ENCODE assay signal across 6 cellular contexts in the genomic region with DNA sequence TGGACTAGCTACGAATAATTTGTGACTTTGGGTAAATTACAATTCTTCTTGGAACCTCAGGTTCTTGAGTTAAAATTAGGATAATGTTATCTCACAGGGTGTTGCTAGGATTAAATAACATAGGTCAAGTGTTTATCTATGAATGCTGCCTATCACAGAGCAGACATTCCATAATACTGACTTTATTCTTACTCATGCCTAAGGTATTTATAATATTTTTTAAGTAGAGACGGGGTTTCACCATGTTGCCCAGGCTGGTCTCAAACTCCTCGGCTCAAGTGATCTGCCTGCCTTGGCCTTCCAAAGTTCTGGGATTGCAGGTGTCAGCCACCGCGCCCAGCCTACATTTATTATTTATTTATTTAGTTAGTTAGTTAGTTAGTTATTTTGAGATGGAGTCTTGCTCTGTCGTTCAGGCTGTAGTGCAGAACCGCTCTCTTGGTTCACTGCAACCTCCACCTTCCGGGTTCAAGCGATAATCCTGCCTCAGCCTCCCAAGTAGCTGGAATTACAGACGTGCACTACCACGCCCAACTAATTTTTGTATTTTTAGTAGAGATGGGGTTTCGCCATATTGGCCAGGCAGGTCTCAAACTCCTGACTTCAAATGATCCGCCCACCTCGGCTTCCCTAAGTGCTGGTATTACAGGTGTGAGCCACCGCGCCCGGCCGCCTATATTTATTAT. TPM values are rescaled to one million over a fixed set of nuclear protein-coding genes. Genes with fewer than 3 reads are reported as not detected.
A peak's percentile ranks its signal among the peaks of the same experiment; 100 is the strongest.
DNase-seq lines count a peak whose midpoint lies in the region; ATAC-seq, FAIRE-seq and TF ChIP-seq lines count a peak whose summit lies in the region.

No MANE protein-coding gene starts in this region.

- peak overlapping the region; percentile 70 for H3K4me3 ChIP-seq in HAP-1
- H3K4me3 ChIP-seq in astrocyte (ENCODE audit: insufficient read depth, low read depth, low read length): peak overlapping the region; percentile 91
- peak overlapping the region; percentile 88 for H3K4me3 ChIP-seq in naive thymus-derived CD4-positive, alpha-beta T cell (ENCODE audit: low read length)

- FAIRE-seq in astrocyte (lab: Jason Lieb, UNC): no peak

- POLR2A ChIA-PET in naive thymus-derived CD4-positive, alpha-beta T cell (lab: Charles Lee): interaction anchor here (0.6 to 3.8 kb wide), 22 partner anchors 9 to 1900 kb away, joined by 3 to 16 read pairs (median 4); partner anchors contain the start of genes GANC, HAUS2, LRRC57 and TMEM87A

- H3K4me1 Mint-ChIP-seq in astrocyte (ENCODE audit: low read depth, unreplicated experiment): peaks cover 25% of the 10 kb centered on the region
- peaks cover 49 to 85% (median 69%) of the 10 kb centered on the region in 7 donors for H3K4me1 Mint-ChIP-seq in naive thymus-derived CD4-positive, alpha-beta T cell

- peak overlapping the region; percentile 98 for H3K9ac ChIP-seq in astrocyte (ENCODE audit: low read length)

- H3K27me3 ChIP-seq in HAP-1 (ENCODE audit: low read depth) (no peaks in the 10 kb centered on the region), astrocyte (ENCODE audit: insufficient read depth, low read length) (no peaks in the 10 kb centered on the region)
- H3K27me3 ChIP-seq in naive thymus-derived CD4-positive, alpha-beta T cell (ENCODE audit: control insufficient read depth in 2 of 2, insufficient read depth in 2 of 2, low read length in 2 of 2): no peaks in the 10 kb centered on the region

- peak overlapping the region; percentile 100 for H3K27ac Mint-ChIP-seq in astrocyte (ENCODE audit: unreplicated experiment)
- peak overlapping the region; percentile 98 to 99 (median 99) for H3K27ac Mint-ChIP-seq in naive thymus-derived CD4-positive, alpha-beta T cell

- peak overlapping the region; percentile 99 for H3K4me2 ChIP-seq in astrocyte (ENCODE audit: low read length)

- peaks cover 5% of the 10 kb centered on the region for H4K20me1 ChIP-seq in astrocyte (ENCODE audit: insufficient read depth, low read length)

- no peaks in the 10 kb centered on the region for H3K36me3 Mint-ChIP-seq in astrocyte (ENCODE audit: low read depth, unreplicated experiment)
- H3K36me3 Mint-ChIP-seq in naive thymus-derived CD4-positive, alpha-beta T cell: peaks cover 0 to 9% (median 0%) of the 10 kb centered on the region in 5 donors

- DNase-seq in HAP-1 (ENCODE audit: low spot score in 2 of 2) (no peak), astrocyte (ENCODE audit: low read depth) (peak; percentile 74), DMS153 (lab: John Stamatoyannopoulos, UW) (no peak), RPMI8226 (no peak)
- DNase-seq in naive thymus-derived CD4-positive, alpha-beta T cell: no peak
- no peak for DNase-seq in stimulated activated CD4-positive, alpha-beta T cell treated with anti-CD3 and anti-CD28 coated beads, Interleukin-12 subunit alpha, Interleukin-12 subunit beta, amount 100 ng/mL, for 4 hours

- no peak for TF ChIP-seq CTCF in astrocyte (IDR thresholded peaks at IDR 0.05; ENCODE audit: insufficient read depth, low read depth, low read length)

- no peak for ATAC-seq in naive thymus-derived CD4-positive, alpha-beta T cell

- H3K27me3 Mint-ChIP-seq in astrocyte (ENCODE audit: low read depth, unreplicated experiment): no peaks in the 10 kb centered on the region
- peaks cover 0 to 2% (median 0%) of the 10 kb centered on the region in 5 donors for H3K27me3 Mint-ChIP-seq in naive thymus-derived CD4-positive, alpha-beta T cell

- peaks cover 49% of the 10 kb centered on the region for H3K79me2 ChIP-seq in astrocyte (ENCODE audit: insufficient read depth, low read length)

- H3K36me3 ChIP-seq in HAP-1 (replicated peaks) (no peaks in the 10 kb centered on the region), astrocyte (ENCODE audit: insufficient read depth, low read length) (no peaks in the 10 kb centered on the region)
- H3K36me3 ChIP-seq in naive thymus-derived CD4-positive, alpha-beta T cell (ENCODE audit: control insufficient read depth in 2 of 3, insufficient read depth in 3 of 3, low read length in 3 of 3): peaks cover 0 to 10% (median 0%) of the 10 kb centered on the region in 3 experiments

- no peaks in the 10 kb centered on the region for H3K9me3 Mint-ChIP-seq in astrocyte (ENCODE audit: unreplicated experiment)
- peaks cover 0 to 4% (median 0%) of the 10 kb centered on the region in 11 donors for H3K9me3 Mint-ChIP-seq in naive thymus-derived CD4-positive, alpha-beta T cell

- CTCF ChIA-PET in naive thymus-derived CD4-positive, alpha-beta T cell (lab: Charles Lee): no interaction called here

- H2AFZ ChIP-seq in astrocyte (ENCODE audit: low read depth, low read length): peak overlapping the region; percentile 88

- in situ Hi-C loops in HAP-1 (cut with MboI; ENCODE audit: low sequenced_read_pairs): no loop called here

- H3K27ac ChIP-seq in astrocyte (ENCODE audit: low read depth, low read length): peak overlapping the region; percentile 100
- peak overlapping the region; percentile 94 for H3K27ac ChIP-seq in naive thymus-derived CD4-positive, alpha-beta T cell (ENCODE audit: low read depth, low read length)

- no peaks in the 10 kb centered on the region for H3K9me3 ChIP-seq in HAP-1
- no peaks in the 10 kb centered on the region for H3K9me3 ChIP-seq in astrocyte (ENCODE audit: insufficient read depth, low read depth, low read length)
- H3K9me3 ChIP-seq in naive thymus-derived CD4-positive, alpha-beta T cell (ENCODE audit: control insufficient read depth in 2 of 3, low read length in 3 of 3): no peaks in the 10 kb centered on the region

- intact Hi-C loops in naive thymus-derived CD4-positive, alpha-beta T cell (cut with micrococcal nuclease): loop anchor here (1.0 to 10.0 kb wide), 11 partner anchors 19 to 1303 kb away; partner anchors contain the start of genes CDAN1 (in 1 of the 2), CHP1 (in 1 of the 2), EXD1 (in 1 of the 2) and GANC (in 1 of the 2)

- H3K4me3 Mint-ChIP-seq in astrocyte (ENCODE audit: unreplicated experiment): peak overlapping the region; percentile 86
- peak overlapping the region; percentile 94 to 100 (median 99) for H3K4me3 Mint-ChIP-seq in naive thymus-derived CD4-positive, alpha-beta T cell

- H3K4me1 ChIP-seq in HAP-1 (peaks cover 10% of the 10 kb centered on the region), astrocyte (ENCODE audit: insufficient read depth, low read length) (peaks cover 16% of the 10 kb centered on the region)
- peaks cover 13 to 14% of the 10 kb centered on the region in 2 donors for H3K4me1 ChIP-seq in naive thymus-derived CD4-positive, alpha-beta T cell (ENCODE audit: control insufficient read depth in 2 of 2, insufficient read depth in 2 of 2, low read length in 2 of 2)

RNA-seq across cellular contexts. Expression of gene ZNF106, which starts 0.7 kb away (rescaled TPM):
- 60.3 and 69.6 TPM in 2 replicates for total RNA-seq in astrocyte
- 10 to 100 TPM; 32.4 to 54.3 (median 44.7) TPM for total RNA-seq in naive thymus-derived CD4-positive, alpha-beta T cell
- polyA plus RNA-seq in naive thymus-derived CD4-positive, alpha-beta T cell: 10 to 100 TPM; 43.1 to 43.2 TPM

RNA-seq across cellular contexts. Expression of gene SNAP23, which starts 3.8 kb away (rescaled TPM):
- 122 and 124 TPM in 2 replicates for total RNA-seq in astrocyte
- 10 to 100 TPM; 60.0 to 80.0 (median 70.6) TPM for total RNA-seq in naive thymus-derived CD4-positive, alpha-beta T cell
- 10 to 100 TPM; 66.4 to 74.2 TPM for polyA plus RNA-seq in naive thymus-derived CD4-positive, alpha-beta T cell

RNA-seq across cellular contexts. Expression of gene LRRC57, which starts 56.9 kb away (rescaled TPM):
- 27.6 and 28.8 TPM in 2 replicates for total RNA-seq in astrocyte
- 10 to 100 TPM; 15.4 to 37.1 (median 18.0) TPM for total RNA-seq in naive thymus-derived CD4-positive, alpha-beta T cell
- polyA plus RNA-seq in naive thymus-derived CD4-positive, alpha-beta T cell: 1 to 10 TPM; 4.5 to 4.8 TPM

RNA-seq across cellular contexts. Expression of gene HAUS2, which starts 57.0 kb away (rescaled TPM):
- 21.7 and 24.4 TPM in 2 replicates for total RNA-seq in astrocyte
- total RNA-seq in naive thymus-derived CD4-positive, alpha-beta T cell: 10 to 100 TPM; 12.0 to 35.4 (median 16.8) TPM
- polyA plus RNA-seq in naive thymus-derived CD4-positive, alpha-beta T cell: 10 to 100 TPM; 30.9 to 31.9 TPM
